ENCODE assay signal across 8 cellular contexts in genomic region chr14:61355892-61356325, GRCh38. TPM values are rescaled to one million over a fixed set of nuclear protein-coding genes. Genes with fewer than 3 reads are reported as not detected.
DNase-seq lines count a peak whose midpoint lies in the region; ATAC-seq, FAIRE-seq and TF ChIP-seq lines count a peak whose summit lies in the region.

No MANE protein-coding gene starts in this region.

- H3K9me3 ChIP-seq in T-helper 17 cell (ENCODE audit: control insufficient read depth, low read length, poor library complexity, severe bottlenecking): no peaks in the 10 kb centered on the region

- no peaks in the 10 kb centered on the region for H3K27me3 Mint-ChIP-seq in T-helper 17 cell
- H3K27me3 Mint-ChIP-seq in effector memory CD8-positive, alpha-beta T cell: no peaks in the 10 kb centered on the region

- peak overlapping the region; percentile 100 for H3K27ac Mint-ChIP-seq in T-helper 17 cell
- peak overlapping the region; percentile 9 to 95 for H3K27ac Mint-ChIP-seq in effector memory CD8-positive, alpha-beta T cell

- DNase-seq in H54 (ENCODE audit: insufficient read length, low spot score) (peak; percentile 77), T-helper 17 cell (no peak), myocyte (ENCODE audit: low read depth) (peak; percentile 46)
- no peak for DNase-seq in effector memory CD8-positive, alpha-beta T cell

- peak; percentile 100 for FAIRE-seq in H54 (lab: Jason Lieb, UNC)

- ATAC-seq in T-helper 17 cell: peak; percentile 37
- peak; percentile 43 for ATAC-seq in effector memory CD8-positive, alpha-beta T cell (replicated peaks)
- no peak for ATAC-seq in HG02852 (IDR thresholded peaks at IDR 0.05; ENCODE audit: unreplicated experiment)
- no peak for ATAC-seq in HG02981 (IDR thresholded peaks at IDR 0.05; ENCODE audit: unreplicated experiment)
- no peak for ATAC-seq in GM19463 (IDR thresholded peaks at IDR 0.05; ENCODE audit: unreplicated experiment)
- no peak for ATAC-seq in HG03442 (IDR thresholded peaks at IDR 0.05; ENCODE audit: unreplicated experiment)

- H3K9me3 Mint-ChIP-seq in effector memory CD8-positive, alpha-beta T cell: no peaks in the 10 kb centered on the region

- peaks cover 11% of the 10 kb centered on the region for H3K36me3 Mint-ChIP-seq in T-helper 17 cell (ENCODE audit: low read depth)
- H3K36me3 Mint-ChIP-seq in effector memory CD8-positive, alpha-beta T cell (ENCODE audit: insufficient read depth): peaks cover 43% of the 10 kb centered on the region

- TF ChIP-seq POLR2A in H54 (IDR thresholded peaks at IDR 0.05; ENCODE audit: low read depth, low read length): 0 out of 2 replicates have a peak, but pooled peaks have one; percentile 13

- H3K4me1 Mint-ChIP-seq in T-helper 17 cell: peaks cover 71% of the 10 kb centered on the region
- H3K4me1 Mint-ChIP-seq in effector memory CD8-positive, alpha-beta T cell (ENCODE audit: low read depth in 2 of 2): peaks cover 72 to 96% of the 10 kb centered on the region in 2 donors

- H3K4me3 Mint-ChIP-seq in T-helper 17 cell: peak overlapping the region; percentile 87
- H3K4me3 Mint-ChIP-seq in effector memory CD8-positive, alpha-beta T cell: peak overlapping the region; percentile 35 to 56

RNA-seq across cellular contexts. Expression of gene PRKCH, which starts 34.5 kb away (rescaled TPM):
- 100 to 1,000 TPM; 328 to 342 TPM for total RNA-seq in T-helper 17 cell
- 8.1 and 17.2 TPM in 2 replicates for total RNA-seq in myocyte
- polyA plus RNA-seq in myocyte (2012): 2.1 TPM

Comparison
In these comparisons a context has a peak if more than half of its experiments do, and no peak if none do; other contexts are left out.
1. DNase-seq: peak in H54 (single experiment) and myocyte (single experiment); none in T-helper 17 cell (0 of 3) and effector memory CD8-positive, alpha-beta T cell (0 of 3).
2. ATAC-seq: peak in T-helper 17 cell (single experiment) and effector memory CD8-positive, alpha-beta T cell (single experiment); none in HG02852 (single experiment), HG02981 (single experiment), GM19463 (single experiment) and HG03442 (single experiment).
3. RNA of gene PRKCH, which starts 34.5 kb away (total RNA-seq): 328 to 342 TPM in T-helper 17 cell; 8.1 to 17.2 TPM in myocyte; every median in the first group is over 10 times any median in the second.